ENCODE assay signal across 8 cellular contexts in genomic region chr4:49286926-49287745, GRCh38.
DNase-seq lines count a peak whose midpoint lies in the region; ATAC-seq and TF ChIP-seq lines count a peak whose summit lies in the region.
"Not testable (repeated sequence)": the region's sequence is repeated elsewhere in the genome, so short reads cannot be mapped to it uniquely, and the experiment has no call there.

No MANE protein-coding gene starts in this region.

- not testable (repeated sequence) for H3K4me1 ChIP-seq in Karpas-422 (ENCODE audit: low read length); hepatocyte (ENCODE audit: insufficient read depth); lung (ENCODE audit: control insufficient read depth in 2 of 2, insufficient read depth in 2 of 2, low read length in 2 of 2)

- WGBS in hepatocyte (ENCODE audit: low lambda C conversion rate, missing lambda C conversion rate), result 79% methylated on average over 15 of the region's 15 CpGs
- WGBS in lung, 2 donors, result 82 to 86% methylated on average over 13 to 15 of the region's 15 CpGs

- not testable (repeated sequence) for H3K4me3 Mint-ChIP-seq in osteocyte (ENCODE audit: unreplicated experiment)

- H3K9me3 Mint-ChIP-seq in osteocyte (ENCODE audit: unreplicated experiment), result peaks cover 15% of the 10 kb centered on the region

- H3K27me3 Mint-ChIP-seq in osteocyte (ENCODE audit: unreplicated experiment), result not testable (repeated sequence)

- H3K27me3 ChIP-seq in Karpas-422 (ENCODE audit: low read length); hepatocyte; lung (ENCODE audit: control insufficient read depth, insufficient read depth): not testable (repeated sequence)

- not testable (repeated sequence) for H3K9me3 ChIP-seq in Karpas-422 (ENCODE audit: low read length); hepatocyte (ENCODE audit: low read depth); lung (ENCODE audit: control insufficient read depth in 2 of 2, insufficient read depth in 1 of 2, low read length in 1 of 2)

- H4K20me1 ChIP-seq in Karpas-422 (ENCODE audit: insufficient read depth, low read depth, low read length); hepatocyte (ENCODE audit: insufficient read depth, poor library complexity, severe bottlenecking): not testable (repeated sequence)

- H3K9ac ChIP-seq in Karpas-422 (ENCODE audit: low read length), result not testable (repeated sequence)

- ATAC-seq in lung (ENCODE audit: insufficient read depth, low FRiP score), result not testable (repeated sequence)

- DNase-seq in Ammon's horn (ENCODE audit: low spot score) (peak; percentile 11), Karpas-422 (peak; percentile 39), hepatocyte (ENCODE audit: low spot score) (peak; percentile 28), lung (ENCODE audit: low spot score) (peak; percentile 67), osteocyte (ENCODE audit: extremely low spot score, unreplicated experiment) (peak; percentile 93), ureter (ENCODE audit: low spot score) (peak; percentile 67)
- DNase-seq in activated effector memory CD4-positive, alpha-beta T cell treated with anti-CD3 and anti-CD28 coated beads, Interleukin-2, amount 50 U/mL, for 16 hours, result peak; percentile 63
- DNase-seq in effector CD4-positive, alpha-beta T cell, result peak; percentile 23

- H3K4me2 ChIP-seq in Karpas-422 (ENCODE audit: low read depth, low read length, poor library complexity, severe bottlenecking); hepatocyte: not testable (repeated sequence)

- not testable (repeated sequence) for H3K27ac Mint-ChIP-seq in osteocyte (ENCODE audit: unreplicated experiment)

- H3K4me3 ChIP-seq in Karpas-422 (ENCODE audit: low read length); hepatocyte; lung: not testable (repeated sequence)

- not testable (repeated sequence) for H3K36me3 ChIP-seq in Karpas-422 (ENCODE audit: insufficient read depth, low read length); hepatocyte (replicated peaks; ENCODE audit: insufficient read depth, low read depth); lung (ENCODE audit: control insufficient read depth in 2 of 2, insufficient read depth in 2 of 2, low read length in 2 of 2)

- H3K4me1 Mint-ChIP-seq in osteocyte (ENCODE audit: unreplicated experiment), result not testable (repeated sequence)

- not testable (repeated sequence) for TF ChIP-seq CTCF in hepatocyte (IDR thresholded peaks at IDR 0.05; ENCODE audit: poor library complexity); lung (IDR thresholded peaks at IDR 0.05; ENCODE audit: control extremely low read depth, extremely low read depth); osteocyte (IDR thresholded peaks at IDR 0.05)

- not testable (repeated sequence) for H3K36me3 Mint-ChIP-seq in osteocyte (ENCODE audit: unreplicated experiment)

- not testable (repeated sequence) for H3K27ac ChIP-seq in Karpas-422 (ENCODE audit: low read length); hepatocyte; lung (ENCODE audit: low read depth in 1 of 2, low read length in 1 of 2)

- H3K9me2 ChIP-seq in Karpas-422 (replicated peaks; ENCODE audit: insufficient read depth, low read length); hepatocyte (replicated peaks; ENCODE audit: insufficient read depth): not testable (repeated sequence)

- H2AFZ ChIP-seq in Karpas-422 (ENCODE audit: low read length); hepatocyte: not testable (repeated sequence)

- not testable (repeated sequence) for H3K79me2 ChIP-seq in Karpas-422 (ENCODE audit: low read length); hepatocyte

Comparison
In these comparisons a context has a peak if more than half of its experiments do, and no peak if none do; other contexts are left out.
1. DNase-seq: peak in every context shown above with its lines; median percentile 93 in osteocyte; 67 in lung; 67 in ureter; 63 in activated effector memory CD4-positive, alpha-beta T cell treated with anti-CD3 and anti-CD28 coated beads, Interleukin-2, amount 50 U/mL, for 16 hours; 39 in Karpas-422; 28 in hepatocyte; 23 in effector CD4-positive, alpha-beta T cell; 11 in Ammon's horn.